Comparison of ENCODE assay signal across 8 cellular contexts in the genomic region with DNA sequence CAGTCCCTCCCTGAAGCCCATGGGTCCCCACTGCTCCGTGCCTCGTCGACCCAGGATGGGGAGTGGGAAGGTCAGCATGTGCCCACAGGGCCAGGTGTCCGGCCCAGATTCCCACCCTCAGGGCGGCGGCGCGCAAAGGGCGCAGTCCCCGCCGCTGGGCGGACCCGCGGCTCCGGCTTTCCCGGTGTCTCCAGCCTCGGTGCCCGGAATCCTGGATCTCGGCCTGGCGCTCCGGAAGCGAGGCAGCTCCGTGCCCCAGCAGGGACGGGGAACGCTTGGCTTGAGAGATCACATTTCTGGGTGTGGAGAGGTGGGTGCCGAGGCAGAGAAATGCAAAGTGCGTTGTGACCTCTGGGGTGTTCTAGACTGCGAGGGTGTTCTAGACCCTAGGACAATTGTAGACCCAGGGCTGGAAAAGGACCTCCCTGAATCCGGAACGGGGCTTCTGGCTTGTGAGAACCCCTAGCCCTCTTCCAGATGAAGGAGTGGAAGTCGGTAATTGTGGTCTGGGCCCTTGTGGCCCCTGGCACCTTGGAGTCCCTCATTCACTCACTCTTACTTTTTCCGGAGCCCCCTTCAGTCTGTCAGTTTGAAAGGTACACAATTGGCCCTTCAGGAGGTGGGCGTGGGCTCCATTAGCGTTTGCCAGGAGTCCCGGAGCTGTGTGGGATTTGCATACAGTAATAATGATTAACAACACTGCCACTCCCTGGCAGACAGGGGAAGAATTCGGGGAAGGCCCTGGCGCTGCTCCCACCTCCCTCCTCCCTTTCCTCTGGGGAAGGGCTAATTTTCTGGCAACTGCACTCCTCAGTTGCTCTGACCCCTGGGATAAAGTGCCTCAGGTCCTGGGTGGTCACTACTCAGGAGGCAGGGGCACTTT. TPM values are rescaled to one million over a fixed set of nuclear protein-coding genes. Genes with fewer than 3 reads are reported as not detected.
DNase-seq lines count a peak whose midpoint lies in the region; ATAC-seq, FAIRE-seq and TF ChIP-seq lines count a peak whose summit lies in the region.

No MANE protein-coding gene starts in this region.

- peak; percentile 56 for TF ChIP-seq CTCF in bronchial epithelial cell (IDR thresholded peaks at IDR 0.05; ENCODE audit: insufficient read depth, low read length, severe bottlenecking)

- ATAC-seq in GM19397 (IDR thresholded peaks at IDR 0.05; ENCODE audit: unreplicated experiment): no peak

- H3K4me2 ChIP-seq in skeletal muscle satellite cell (ENCODE audit: low read length): peak overlapping the region; percentile 22

- H3K9me3 ChIP-seq in skeletal muscle satellite cell (replicated peaks; ENCODE audit: low read length): no peaks in the 10 kb centered on the region

- peak; percentile 57 for DNase-seq in AG08396 (ENCODE audit: low spot score)
- DNase-seq in H7: peak; percentile 76
- peak; percentile 16 for DNase-seq in NCI-H460 (ENCODE audit: extremely low read depth, low read depth)
- peak; percentile 70 for DNase-seq in bronchial epithelial cell (ENCODE audit: low read depth)
- DNase-seq in inferior parietal cortex (ENCODE audit: extremely low spot score): peak; percentile 77
- no peak for DNase-seq in OCI-M2 (lab: John Stamatoyannopoulos, UW; ENCODE audit: unreplicated experiment)

- H3K4me1 ChIP-seq in skeletal muscle satellite cell (ENCODE audit: control insufficient read depth, insufficient read depth, low read length): peaks cover 2% of the 10 kb centered on the region

- FAIRE-seq in bronchial epithelial cell (lab: Jason Lieb, UNC): no peak

- H3K4me3 ChIP-seq in H7 (ENCODE audit: insufficient read depth, low read depth, low read length): peak overlapping the region; percentile 46
- peak overlapping the region; percentile 47 for H3K4me3 ChIP-seq in bronchial epithelial cell (ENCODE audit: low read depth, low read length)
- H3K4me3 ChIP-seq in skeletal muscle satellite cell (ENCODE audit: low read length): no peak overlapping the region

- no peak overlapping the region for H3K9ac ChIP-seq in skeletal muscle satellite cell (ENCODE audit: low read depth, low read length)

- H3K27me3 ChIP-seq in H7 (ENCODE audit: control insufficient read depth, insufficient read depth, low read length): peaks cover 51% of the 10 kb centered on the region
- H3K27me3 ChIP-seq in bronchial epithelial cell (ENCODE audit: control insufficient read depth, insufficient read depth, low read length): peaks cover 14% of the 10 kb centered on the region
- H3K27me3 ChIP-seq in skeletal muscle satellite cell (ENCODE audit: control insufficient read depth, insufficient read depth, low read length): peaks cover 82% of the 10 kb centered on the region

- H3K36me3 ChIP-seq in H7 (replicated peaks; ENCODE audit: control insufficient read depth, insufficient read depth, low read length): no peaks in the 10 kb centered on the region
- H3K36me3 ChIP-seq in bronchial epithelial cell (ENCODE audit: control insufficient read depth, insufficient read depth, low read length): no peaks in the 10 kb centered on the region
- no peaks in the 10 kb centered on the region for H3K36me3 ChIP-seq in skeletal muscle satellite cell (ENCODE audit: insufficient read depth, low read length)

RNA-seq across cellular contexts. Expression of gene KCND3, which starts 1.7 kb away (rescaled TPM):
- 0.21 and 0.63 TPM in 2 replicates for total RNA-seq in H7 (2014; rRNA removed; shearing (Covaris generic))
- total RNA-seq in NCI-H460 (2014; rRNA removed; shearing (Covaris generic)): 0.09 and 0.10 TPM in 2 replicates
- 0.04 TPM in 1 of 2 replicates, not detected in the other for polyA plus RNA-seq in NCI-H460 (2014; cell fraction: nucleus; rRNA removed)
- total RNA-seq in bronchial epithelial cell: under 0.01 and 0.13 TPM in 2 replicates
- total RNA-seq in skeletal muscle satellite cell (2012; rRNA removed): under 0.01 TPM in 1 of 2 replicates, not detected in the other
